1 cellular context compared by ENCODE assay signal in the genomic region with DNA sequence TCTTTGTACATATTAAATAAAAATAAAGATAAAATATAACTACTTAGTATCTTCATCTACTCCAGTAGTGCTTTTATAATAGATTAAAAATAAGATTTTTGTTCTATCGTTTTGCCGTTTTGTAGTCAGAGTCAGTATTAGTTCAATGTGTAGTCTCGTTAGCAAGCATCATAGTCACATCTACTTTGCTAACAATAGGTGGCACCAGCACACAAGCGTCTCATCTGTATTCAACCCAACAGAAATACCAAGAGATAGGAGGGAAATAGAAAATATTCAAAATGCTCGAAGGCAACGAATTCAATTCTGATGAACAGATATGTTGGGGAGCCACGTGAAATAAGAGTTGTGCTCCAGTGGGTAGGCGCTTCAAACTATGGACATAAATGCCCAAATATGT.
TF ChIP-seq lines count a peak whose summit lies in the region.

No MANE protein-coding gene starts in this region.

TF ChIP-seq in GM12878, 131 proteins besides CTCF, POLR2A, EP300 and RAD21:
- TF ChIP-seq, protein P1, sequence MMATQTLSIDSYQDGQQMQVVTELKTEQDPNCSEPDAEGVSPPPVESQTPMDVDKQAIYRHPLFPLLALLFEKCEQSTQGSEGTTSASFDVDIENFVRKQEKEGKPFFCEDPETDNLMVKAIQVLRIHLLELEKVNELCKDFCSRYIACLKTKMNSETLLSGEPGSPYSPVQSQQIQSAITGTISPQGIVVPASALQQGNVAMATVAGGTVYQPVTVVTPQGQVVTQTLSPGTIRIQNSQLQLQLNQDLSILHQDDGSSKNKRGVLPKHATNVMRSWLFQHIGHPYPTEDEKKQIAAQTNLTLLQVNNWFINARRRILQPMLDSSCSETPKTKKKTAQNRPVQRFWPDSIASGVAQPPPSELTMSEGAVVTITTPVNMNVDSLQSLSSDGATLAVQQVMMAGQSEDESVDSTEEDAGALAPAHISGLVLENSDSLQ (IDR thresholded peaks at IDR 0.05), result no peak
- no peak for TF ChIP-seq BRCA1 (IDR thresholded peaks at IDR 0.05; ENCODE audit: low read depth, low read length)
- no peak for TF ChIP-seq ZNF622 (IDR thresholded peaks at IDR 0.05)
- no peak for TF ChIP-seq CBX3 (IDR thresholded peaks at IDR 0.05; ENCODE audit: borderline replicate concordance, low read depth)
- TF ChIP-seq CHD1 (IDR thresholded peaks at IDR 0.05; ENCODE audit: low read depth, low read length), result no peak
- no peak for TF ChIP-seq MEF2B (IDR thresholded peaks at IDR 0.05; ENCODE audit: partially characterized antibody, poor library complexity, severe bottlenecking)
- TF ChIP-seq ZNF24 (IDR thresholded peaks at IDR 0.05), result no peak
- peak; percentile 49; the same call in 1 of the 2 replicates for TF ChIP-seq SMC3 (IDR thresholded peaks at IDR 0.05; ENCODE audit: borderline replicate concordance, low read length)
- TF ChIP-seq, protein P2, sequence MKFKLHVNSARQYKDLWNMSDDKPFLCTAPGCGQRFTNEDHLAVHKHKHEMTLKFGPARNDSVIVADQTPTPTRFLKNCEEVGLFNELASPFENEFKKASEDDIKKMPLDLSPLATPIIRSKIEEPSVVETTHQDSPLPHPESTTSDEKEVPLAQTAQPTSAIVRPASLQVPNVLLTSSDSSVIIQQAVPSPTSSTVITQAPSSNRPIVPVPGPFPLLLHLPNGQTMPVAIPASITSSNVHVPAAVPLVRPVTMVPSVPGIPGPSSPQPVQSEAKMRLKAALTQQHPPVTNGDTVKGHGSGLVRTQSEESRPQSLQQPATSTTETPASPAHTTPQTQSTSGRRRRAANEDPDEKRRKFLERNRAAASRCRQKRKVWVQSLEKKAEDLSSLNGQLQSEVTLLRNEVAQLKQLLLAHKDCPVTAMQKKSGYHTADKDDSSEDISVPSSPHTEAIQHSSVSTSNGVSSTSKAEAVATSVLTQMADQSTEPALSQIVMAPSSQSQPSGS (IDR thresholded peaks at IDR 0.05; ENCODE audit: low read length), result no peak
TF ChIP-seq in GM12878: peak in this region for 1.
